In the genomic region with DNA sequence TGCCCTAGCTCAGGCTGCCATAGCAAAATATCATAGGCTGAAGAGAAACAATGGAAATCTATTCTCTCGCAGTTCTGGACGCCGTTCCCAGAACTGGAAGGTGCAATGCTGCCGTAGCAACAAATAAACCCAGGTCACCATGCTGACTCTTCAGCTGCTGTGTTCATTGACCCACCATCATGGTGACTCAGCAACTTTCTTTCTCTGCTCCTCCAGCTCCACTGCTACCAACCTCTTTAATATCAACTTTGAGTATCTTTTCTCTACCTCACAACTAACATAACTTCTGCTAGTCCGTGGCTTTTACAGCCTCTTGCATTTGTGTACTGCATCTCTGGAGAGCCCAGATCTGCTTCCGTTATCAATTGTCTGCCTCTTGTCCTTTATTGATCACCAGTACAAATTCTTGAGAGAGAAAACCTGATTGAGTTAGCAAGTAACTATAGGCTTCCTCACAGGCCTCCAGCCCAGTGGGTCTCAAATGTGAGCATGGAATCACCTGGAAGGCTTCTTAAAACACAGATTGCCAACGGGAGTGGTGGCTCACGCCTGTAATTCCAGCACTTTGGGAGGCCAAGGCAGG, we compare ENCODE assay signal across 14 cellular contexts. TPM values are rescaled to one million over a fixed set of nuclear protein-coding genes. Genes with fewer than 3 reads are reported as not detected.
DNase-seq lines count a peak whose midpoint lies in the region; ATAC-seq, FAIRE-seq and TF ChIP-seq lines count a peak whose summit lies in the region.
"Had no signal": no experiment of that assay in that cellular context is flagged by ENCODE, and none has a peak within 500 bp of the region (broad histone marks: within the 10 kb centered on the region; RNA-seq: fewer than 3 reads in every experiment).

No MANE protein-coding gene starts in this region.

- in situ Hi-C loops in SK-MEL-5 (cut with HindIII; ENCODE audit: low pct_unique_long_range_greater_than_20kb, low sequenced_read_pairs), result no loop called here

- POLR2A ChIA-PET in RWPE1 (lab: Yijun Ruan, JAX; ENCODE audit: low non-redundant PET), result interaction anchor here (1.2 kb wide), 1 partner anchor 47 kb away, joined by 3 read pairs; a partner anchor contains a TSS

- TF ChIP-seq POLR2A in GM12891 (IDR thresholded peaks at IDR 0.05; ENCODE audit: low read depth, low read length) (no peak), spleen (IDR thresholded peaks at IDR 0.05) (no peak)

- ATAC-seq in mucosa of descending colon (no peak), HG03196 (IDR thresholded peaks at IDR 0.05; ENCODE audit: unreplicated experiment) (no peak)
- ATAC-seq: left colon, psoas muscle had no signal

- H3K4me1 ChIP-seq in mucosa of descending colon (ENCODE audit: low read depth) (no peaks in the 10 kb centered on the region), spleen (peaks cover 0 to 10% (median 7%) of the 10 kb centered on the region in 6 donors)
- H3K4me1 ChIP-seq: suprapubic skin had no signal

- peak; percentile 28 for FAIRE-seq in GM12891 (lab: Jason Lieb, UNC)

- CTCF ChIA-PET in RWPE1 (lab: Yijun Ruan, JAX), result interaction anchor here (0.6 to 0.8 kb wide), 3 partner anchors 37 to 351 kb away, joined by 3 to 5 read pairs (median 4); no protein-coding TSS in a partner anchor

- H3K27ac ChIP-seq in RWPE1, result no peak overlapping the region
- no peak overlapping the region for H3K27ac ChIP-seq in spleen
- H3K27ac ChIP-seq: psoas muscle, suprapubic skin had no signal

- no peaks in the 10 kb centered on the region for H3K36me3 ChIP-seq in mucosa of descending colon (ENCODE audit: low read depth)
- H3K36me3 ChIP-seq in spleen, result no peaks in the 10 kb centered on the region
- H3K36me3 ChIP-seq: suprapubic skin had no signal

- DNase-seq in A172 (ENCODE audit: low spot score), result peak; percentile 41
- no peak for DNase-seq in GM12891 (ENCODE audit: insufficient read length, low spot score)
- DNase-seq in SK-MEL-5 (ENCODE audit: low read depth, low spot score), result peak; percentile 26
- peak; percentile 12 for DNase-seq in glomerular visceral epithelial cell (ENCODE audit: extremely low spot score)
- DNase-seq in mucosa of descending colon, result no peak
- no peak for DNase-seq in RWPE1 (ENCODE audit: low spot score)
- DNase-seq in spleen, result no peak
- DNase-seq: activated T-cell treated with anti-CD3 and anti-CD28 coated beads, Interleukin-2, amount 50 U/mL, for 48 hours; central memory CD4-positive, alpha-beta T cell; foreskin melanocyte; left colon; psoas muscle had no signal

- intact Hi-C loops in mucosa of descending colon (cut with DNase I, micrococcal nuclease) (no loop called here), spleen (cut with DNase I; ENCODE audit: low total_unique reads) (no loop called here)

- no peaks in the 10 kb centered on the region for H3K9me3 ChIP-seq in mucosa of descending colon
- H3K9me3 ChIP-seq in spleen, result no peaks in the 10 kb centered on the region
- H3K9me3 ChIP-seq: psoas muscle, suprapubic skin had no signal

- H3K4me3 ChIP-seq in mucosa of descending colon (no peak overlapping the region), spleen (no peak overlapping the region)
- H3K4me3 ChIP-seq: psoas muscle, suprapubic skin had no signal

- no peaks in the 10 kb centered on the region for H3K27me3 ChIP-seq in spleen (replicated peaks in 1 of 7)
- H3K27me3 ChIP-seq: suprapubic skin had no signal

- TF ChIP-seq CTCF in mucosa of descending colon (IDR thresholded peaks at IDR 0.05), result no peak
- TF ChIP-seq CTCF in RWPE1 (conservative IDR thresholded peaks at IDR 0.05; ENCODE audit: low read depth), result no peak
- TF ChIP-seq CTCF in spleen (IDR thresholded peaks at IDR 0.05 in 8 of 11, conservative IDR thresholded peaks at IDR 0.05 in 3 of 11), result no peak

- WGBS in spleen, 5 donors, result 89 to 99% (median 94%) methylated on average over 8 of the region's 8 CpGs

TF ChIP-seq in GM12891, 5 proteins besides CTCF, POLR2A, EP300 and RAD21:
- TF ChIP-seq PAX5 (IDR thresholded peaks at IDR 0.05; ENCODE audit: insufficient read depth, low read length, severe bottlenecking) (no peak), SPI1 (IDR thresholded peaks at IDR 0.05; ENCODE audit: low read depth, low read length) (no peak), TAF1 (IDR thresholded peaks at IDR 0.05; ENCODE audit: low read depth, low read length) (no peak), POLR2AphosphoS5 (IDR thresholded peaks at IDR 0.05; ENCODE audit: low read depth, low read length) (no peak), POU2F2 (IDR thresholded peaks at IDR 0.05; ENCODE audit: low read depth, low read length) (no peak)

RNA-seq across cellular contexts. Expression of a gene that starts 47.3 kb away (rescaled TPM):
- total RNA-seq in A172 (2014; rRNA removed; shearing (Covaris generic)), result 88.0 and 93.4 TPM in 2 replicates
- polyA plus RNA-seq in GM12891 (2012; ENCODE audit: low read depth, missing spikeins), result 13.6 TPM
- total RNA-seq in SK-MEL-5 (2014; rRNA removed; shearing (Covaris generic)), result 67.0 and 68.3 TPM in 2 replicates
- 47.9 and 59.8 TPM in 2 replicates for polyA plus RNA-seq in SK-MEL-5 (2015; cell fraction: cytosol; rRNA removed)
- polyA plus RNA-seq in SK-MEL-5 (2015; cell fraction: nucleus; rRNA removed), result 40.9 and 60.4 TPM in 2 replicates
- total RNA-seq in mucosa of descending colon, result 10 to 100 TPM; 43.5 to 49.5 (median 46.7) TPM
- 10 to 100 TPM; 30.3 to 53.4 (median 38.3) TPM for total RNA-seq in spleen
- polyA plus RNA-seq in spleen, result 10 to 100 TPM; 24.3 to 30.6 (median 24.7) TPM

Comparison
In these comparisons a context has a peak if more than half of its experiments do, and no peak if none do; other contexts are left out.
1. DNase-seq: peak in A172 (single experiment), SK-MEL-5 (single experiment) and glomerular visceral epithelial cell (single experiment); none in GM12891 (single experiment), mucosa of descending colon (0 of 3), RWPE1 (single experiment) and spleen (single experiment).